ENCODE assay signal across 1 cellular context in the genomic region with DNA sequence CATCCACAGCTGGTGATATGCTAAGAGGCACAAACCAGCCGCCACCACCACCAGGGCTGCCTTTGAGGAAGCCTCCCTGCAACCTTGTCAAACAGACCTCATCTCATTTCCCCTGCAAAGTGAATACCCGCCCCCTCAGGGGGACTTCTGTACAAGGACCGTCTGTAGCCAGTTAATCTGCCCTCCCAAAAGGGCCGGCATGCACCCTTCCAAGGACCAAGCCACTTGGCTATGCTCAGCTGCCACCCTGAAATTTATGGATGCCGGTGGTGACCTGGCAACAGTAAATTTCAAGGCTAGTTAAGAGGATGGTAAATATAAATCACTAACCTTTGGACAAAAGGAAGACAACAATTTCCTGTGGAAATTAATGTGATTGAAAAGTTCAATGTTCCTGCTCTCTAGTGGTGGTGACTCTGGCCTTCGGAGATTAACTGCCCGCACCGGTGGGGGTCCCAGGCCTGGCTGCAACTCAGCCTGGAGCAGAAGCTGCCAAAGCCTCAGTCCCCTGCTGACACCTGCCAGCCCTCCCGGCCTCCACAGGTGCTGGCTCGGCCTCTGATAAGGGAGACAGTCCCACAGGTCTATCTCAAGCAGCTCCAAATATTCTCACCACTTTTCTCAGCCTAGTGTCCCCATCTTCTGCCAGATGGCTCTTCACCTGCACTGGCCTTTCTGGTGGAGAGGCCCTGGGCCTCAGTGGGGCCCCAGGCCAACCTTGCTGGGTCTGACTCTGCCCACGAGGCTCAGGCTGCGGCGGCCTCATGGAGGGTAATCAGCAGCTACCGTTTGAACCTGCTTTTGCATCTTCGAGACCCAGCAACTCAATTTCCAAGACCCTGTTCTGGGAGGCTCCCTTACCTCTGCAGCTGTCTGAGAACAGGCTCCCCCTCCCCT.
TF ChIP-seq lines count a peak whose summit lies in the region.

No MANE protein-coding gene starts in this region.

TF ChIP-seq in K562, 482 proteins besides CTCF, POLR2A, EP300 and RAD21:
- TF ChIP-seq, protein P1, sequence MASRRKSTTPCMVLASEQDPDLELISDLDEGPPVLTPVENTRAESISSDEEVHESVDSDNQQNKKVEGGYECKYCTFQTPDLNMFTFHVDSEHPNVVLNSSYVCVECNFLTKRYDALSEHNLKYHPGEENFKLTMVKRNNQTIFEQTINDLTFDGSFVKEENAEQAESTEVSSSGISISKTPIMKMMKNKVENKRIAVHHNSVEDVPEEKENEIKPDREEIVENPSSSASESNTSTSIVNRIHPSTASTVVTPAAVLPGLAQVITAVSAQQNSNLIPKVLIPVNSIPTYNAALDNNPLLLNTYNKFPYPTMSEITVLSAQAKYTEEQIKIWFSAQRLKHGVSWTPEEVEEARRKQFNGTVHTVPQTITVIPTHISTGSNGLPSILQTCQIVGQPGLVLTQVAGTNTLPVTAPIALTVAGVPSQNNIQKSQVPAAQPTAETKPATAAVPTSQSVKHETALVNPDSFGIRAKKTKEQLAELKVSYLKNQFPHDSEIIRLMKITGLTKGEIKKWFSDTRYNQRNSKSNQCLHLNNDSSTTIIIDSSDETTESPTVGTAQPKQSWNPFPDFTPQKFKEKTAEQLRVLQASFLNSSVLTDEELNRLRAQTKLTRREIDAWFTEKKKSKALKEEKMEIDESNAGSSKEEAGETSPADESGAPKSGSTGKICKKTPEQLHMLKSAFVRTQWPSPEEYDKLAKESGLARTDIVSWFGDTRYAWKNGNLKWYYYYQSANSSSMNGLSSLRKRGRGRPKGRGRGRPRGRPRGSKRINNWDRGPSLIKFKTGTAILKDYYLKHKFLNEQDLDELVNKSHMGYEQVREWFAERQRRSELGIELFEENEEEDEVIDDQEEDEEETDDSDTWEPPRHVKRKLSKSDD (conservative IDR thresholded peaks at IDR 0.05; ENCODE audit: low read length), result no peak
- TF ChIP-seq CBFA2T3 (IDR thresholded peaks at IDR 0.05), result peak; percentile 22; the same call in 1 of the 2 replicates
- no peak for TF ChIP-seq KDM4B (IDR thresholded peaks at IDR 0.05; ENCODE audit: borderline replicate concordance in 2 of 2, low read depth in 1 of 2)
- TF ChIP-seq MEF2D (tag; conservative IDR thresholded peaks at IDR 0.05; ENCODE audit: low read depth), result no peak
TF ChIP-seq in K562: peak in this region for 1.
